In genomic region chr1:11256299-11256698, GRCh38 we compare ENCODE assay signal across 19 cellular contexts. TPM values are rescaled to one million over a fixed set of nuclear protein-coding genes. Genes with fewer than 3 reads are reported as not detected.
DNase-seq lines count a peak whose midpoint lies in the region; ATAC-seq and TF ChIP-seq lines count a peak whose summit lies in the region.
"Had no signal": no experiment of that assay in that cellular context is flagged by ENCODE, and none has a peak within 500 bp of the region (broad histone marks: within the 10 kb centered on the region; RNA-seq: fewer than 3 reads in every experiment).

No MANE protein-coding gene starts in this region.

- H3K27me3 ChIP-seq in dorsolateral prefrontal cortex: no peaks in the 10 kb centered on the region
- no peaks in the 10 kb centered on the region for H3K27me3 ChIP-seq in effector memory CD4-positive, alpha-beta T cell (replicated peaks; ENCODE audit: control insufficient read depth, insufficient read depth, low read length, poor library complexity, severe bottlenecking)
- H3K27me3 ChIP-seq: BLaER1 had no signal

- ATAC-seq in HG02970 (IDR thresholded peaks at IDR 0.05; ENCODE audit: low FRiP score, unreplicated experiment): no peak
- ATAC-seq: GM12878, GM23338 had no signal

- TF ChIP-seq CTCF in C4-2B (conservative IDR thresholded peaks at IDR 0.05): no peak
- TF ChIP-seq CTCF in VCaP (conservative IDR thresholded peaks at IDR 0.05): no peak
- TF ChIP-seq CTCF in endothelial cell (IDR thresholded peaks at IDR 0.05; ENCODE audit: unreplicated experiment): no peak
- TF ChIP-seq CTCF in dorsolateral prefrontal cortex (IDR thresholded peaks at IDR 0.05 in 54 of 56, conservative IDR thresholded peaks at IDR 0.05 in 2 of 56; ENCODE audit: low read depth in 1 of 56, partially characterized antibody in 56 of 56): no peak

- peaks cover under 1% of the 10 kb centered on the region for H3K4me1 ChIP-seq in effector memory CD4-positive, alpha-beta T cell (ENCODE audit: control insufficient read depth, insufficient read depth, low read length, poor library complexity, severe bottlenecking)

- intact Hi-C loops in dorsolateral prefrontal cortex (cut with DNase I): loop anchor here in 1 of 2 donors (5.0 kb wide), 1 partner anchor 386 kb away; no protein-coding TSS in a partner anchor

- H3K9me3 Mint-ChIP-seq in endothelial cell (ENCODE audit: unreplicated experiment): no peaks in the 10 kb centered on the region
- H3K9me3 Mint-ChIP-seq: CD4-positive, alpha-beta T cell; CD8-positive, alpha-beta memory T cell; GM23338; HFFc6 had no signal

- H3K4me1 Mint-ChIP-seq in endothelial cell (ENCODE audit: unreplicated experiment): no peaks in the 10 kb centered on the region

- DNase-seq in endothelial cell (ENCODE audit: low spot score) (no peak), dorsolateral prefrontal cortex (no peak)
- no peak for DNase-seq in effector memory CD4-positive, alpha-beta T cell
- DNase-seq: CD4-positive, alpha-beta T cell; CD8-positive, alpha-beta memory T cell; DMS 273 treated with DMSO at 0.1 percent for 48 hours; DMS79; EL; GDM1; HFFc6 had no signal

- H3K4me3 Mint-ChIP-seq in endothelial cell (ENCODE audit: unreplicated experiment): no peak overlapping the region
- H3K4me3 Mint-ChIP-seq: B cell; CD14-positive monocyte; CD4-positive, alpha-beta T cell; GM23338; HFFc6 had no signal

- peaks cover 40% of the 10 kb centered on the region for H3K36me3 Mint-ChIP-seq in endothelial cell (ENCODE audit: low read depth, unreplicated experiment)

- no peak overlapping the region for H3K4me3 ChIP-seq in dorsolateral prefrontal cortex
- no peak overlapping the region for H3K4me3 ChIP-seq in effector memory CD4-positive, alpha-beta T cell (ENCODE audit: insufficient read depth, low read depth, low read length, poor library complexity, severe bottlenecking)
- H3K4me3 ChIP-seq: BLaER1, GM12878, GM23338, HAP-1 had no signal

- peak overlapping the region; percentile 13 for H3K27ac Mint-ChIP-seq in endothelial cell (ENCODE audit: unreplicated experiment)
- H3K27ac Mint-ChIP-seq: B cell; CD4-positive, alpha-beta T cell; GM23338; HFFc6 had no signal

- peaks cover 2% of the 10 kb centered on the region for H3K27me3 Mint-ChIP-seq in endothelial cell (ENCODE audit: unreplicated experiment)
- H3K27me3 Mint-ChIP-seq: B cell; CD4-positive, alpha-beta T cell had no signal

- H3K27ac ChIP-seq in C4-2B (peak overlapping the region; percentile 75), VCaP (peak overlapping the region; percentile 95), dorsolateral prefrontal cortex (no peak overlapping the region)
- H3K27ac ChIP-seq in effector memory CD4-positive, alpha-beta T cell (ENCODE audit: insufficient read depth, low read length, poor library complexity, severe bottlenecking): no peak overlapping the region
- H3K27ac ChIP-seq: BLaER1 had no signal

- H3K36me3 ChIP-seq in effector memory CD4-positive, alpha-beta T cell (ENCODE audit: control insufficient read depth, insufficient read depth, low read length): peaks cover 69% of the 10 kb centered on the region

- H3K9me3 ChIP-seq in effector memory CD4-positive, alpha-beta T cell (ENCODE audit: control insufficient read depth, low read length): no peaks in the 10 kb centered on the region
- H3K9me3 ChIP-seq: BLaER1, HAP-1 had no signal

RNA-seq across cellular contexts. Expression of gene MTOR, which starts 6.1 kb away (rescaled TPM):
- total RNA-seq in endothelial cell (ENCODE audit: unreplicated experiment) (61.9 TPM), dorsolateral prefrontal cortex (10 to 100 TPM; 45.9 to 83.6 (median 63.3) TPM)

RNA-seq across cellular contexts. Expression of gene UBIAD1, which starts 16.7 kb away (rescaled TPM):
- total RNA-seq in endothelial cell (ENCODE audit: unreplicated experiment): 16.5 TPM
- total RNA-seq in dorsolateral prefrontal cortex: 10 to 100 TPM; 11.4 to 28.1 (median 18.2) TPM

Comparison
In these comparisons a context has a peak if more than half of its experiments do, and no peak if none do; other contexts are left out.
1. H3K27ac ChIP-seq: peak in C4-2B (single experiment) and VCaP (single experiment); none in dorsolateral prefrontal cortex (0 of 59) and effector memory CD4-positive, alpha-beta T cell (single experiment).